Comparison of ENCODE assay signal across 8 cellular contexts in genomic region chr19:17779281-17779930, GRCh38. TPM values are rescaled to one million over a fixed set of nuclear protein-coding genes. Genes with fewer than 3 reads are reported as not detected.
DNase-seq lines count a peak whose midpoint lies in the region.

No MANE protein-coding gene starts in this region.

- H3K4me1 ChIP-seq in BLaER1 treated with 17β-estradiol and CSF1 and Interleukin-3, amounts not matched to agents 10 nM and 100 nM = peaks cover 20 to 34% (median 27%) of the 10 kb centered on the region in 10 experiments
- peaks cover 3% of the 10 kb centered on the region for H3K4me1 ChIP-seq in mesendoderm (ENCODE audit: control insufficient read depth, low read depth, low read length)

- no peak overlapping the region for H4K8ac ChIP-seq in mesendoderm (ENCODE audit: low read depth, low read length)

- H3K4me2 ChIP-seq in BLaER1 treated with 17β-estradiol and CSF1 and Interleukin-3, amounts not matched to agents 10 nM and 100 nM = peak overlapping the region in 10 of 11 experiments; percentile 11 to 66 (median 44); a peak in 14 of 22 replicates
- H3K4me2 ChIP-seq in mesendoderm (ENCODE audit: low read length) = peak overlapping the region; percentile 42

- no peaks in the 10 kb centered on the region for H3K79me1 ChIP-seq in mesendoderm (ENCODE audit: low read length)

- H3K4me3 Mint-ChIP-seq in dendritic cell treated with granulocyte-macrophage colony-stimulating factor and Interleukin-4, amounts not matched to agents 40 ng/mL and 50 ng/mL, for 4 days = peak overlapping the region; percentile 73

- no peak overlapping the region for H2BK15ac ChIP-seq in mesendoderm (replicated peaks; ENCODE audit: low read depth)

- no peaks in the 10 kb centered on the region for H3K27me3 ChIP-seq in BLaER1 treated with 17β-estradiol and CSF1 and Interleukin-3, amounts not matched to agents 10 nM and 100 nM
- no peaks in the 10 kb centered on the region for H3K27me3 ChIP-seq in mesendoderm (ENCODE audit: insufficient read depth, low read length, poor library complexity)

- H2AK5ac ChIP-seq in mesendoderm (ENCODE audit: low read length) = no peak overlapping the region

- peaks cover 89% of the 10 kb centered on the region for H3K36me3 Mint-ChIP-seq in dendritic cell treated with granulocyte-macrophage colony-stimulating factor and Interleukin-4, amounts not matched to agents 40 ng/mL and 50 ng/mL, for 4 days (ENCODE audit: low read depth)

- intact Hi-C loops in dendritic cell treated with granulocyte-macrophage colony-stimulating factor and Interleukin-4, amounts not matched to agents 40 ng/mL and 50 ng/mL, for 4 days (cut with micrococcal nuclease) = loop anchor here (5.0 kb wide), 1 partner anchor 78 kb away; the partner anchor contains the start of gene RPL18A

- no peak overlapping the region for H4K5ac ChIP-seq in mesendoderm (ENCODE audit: low read length)

- H3K36me3 ChIP-seq in BLaER1 treated with 17β-estradiol and CSF1 and Interleukin-3, amounts not matched to agents 10 nM and 100 nM = peaks cover 39 to 77% (median 62%) of the 10 kb centered on the region in 11 experiments
- no peaks in the 10 kb centered on the region for H3K36me3 ChIP-seq in mesendoderm (ENCODE audit: control insufficient read depth, insufficient read depth, low read length)

- H3K18ac ChIP-seq in mesendoderm (ENCODE audit: low read length) = no peak overlapping the region

- H3K9me3 ChIP-seq in BLaER1 treated with 17β-estradiol and CSF1 and Interleukin-3, amounts not matched to agents 10 nM and 100 nM (replicated peaks in 1 of 11) = 0 out of 22 replicates have a peak, but pooled peaks cover 0 to 7% (median 0%) of the 10 kb centered on the region in 11 experiments

- DNase-seq in NCI-H146 (lab: John Stamatoyannopoulos, UW) = peak; percentile 66
- peak; percentile 95 for DNase-seq in mesendoderm
- no peak for DNase-seq in A172 (ENCODE audit: low spot score)
- no peak for DNase-seq in NOMO-1 (lab: John Stamatoyannopoulos, UW; ENCODE audit: unreplicated experiment in 2 of 2)
- no peak for DNase-seq in NCI-H2171 treated with DMSO at 0.1 percent for 48 hours (lab: John Stamatoyannopoulos, UW)
- no peak for DNase-seq in NCI-H1694 (lab: John Stamatoyannopoulos, UW)

- peak overlapping the region in 6 of 11 experiments; percentile 3 to 32 (median 19); a peak in 4 of 22 replicates for H3K27ac ChIP-seq in BLaER1 treated with 17β-estradiol and CSF1 and Interleukin-3, amounts not matched to agents 10 nM and 100 nM
- no peak overlapping the region for H3K27ac ChIP-seq in mesendoderm (ENCODE audit: low read depth, low read length)

- H3K4me3 ChIP-seq in BLaER1 treated with 17β-estradiol and CSF1 and Interleukin-3, amounts not matched to agents 10 nM and 100 nM = no peak overlapping the region
- no peak overlapping the region for H3K4me3 ChIP-seq in mesendoderm (ENCODE audit: low read length)

- no peak overlapping the region for H2BK120ac ChIP-seq in mesendoderm (ENCODE audit: low read depth, low read length)

- H2BK5ac ChIP-seq in mesendoderm (ENCODE audit: low read length) = no peak overlapping the region

- H3K4me1 Mint-ChIP-seq in dendritic cell treated with granulocyte-macrophage colony-stimulating factor and Interleukin-4, amounts not matched to agents 40 ng/mL and 50 ng/mL, for 4 days (ENCODE audit: low read depth) = peaks cover 63% of the 10 kb centered on the region

- H3K9ac ChIP-seq in BLaER1 treated with 17β-estradiol and CSF1 and Interleukin-3, amounts not matched to agents 10 nM and 100 nM = no peak overlapping the region; a peak in 1 of 22 replicates
- H3K9ac ChIP-seq in mesendoderm (ENCODE audit: low read length) = peak overlapping the region; percentile 68

- no peak overlapping the region for H3K23ac ChIP-seq in mesendoderm (ENCODE audit: low read length)

- H3K79me2 ChIP-seq in mesendoderm (ENCODE audit: control insufficient read depth, insufficient read depth, low read length) = no peaks in the 10 kb centered on the region

- no peaks in the 10 kb centered on the region for H3K27me3 Mint-ChIP-seq in dendritic cell treated with granulocyte-macrophage colony-stimulating factor and Interleukin-4, amounts not matched to agents 40 ng/mL and 50 ng/mL, for 4 days

- peaks cover 0 to 49% (median 9%) of the 10 kb centered on the region in 11 experiments; a peak in 13 of 22 replicates for H4K20me1 ChIP-seq in BLaER1 treated with 17β-estradiol and CSF1 and Interleukin-3, amounts not matched to agents 10 nM and 100 nM

- H3K56ac ChIP-seq in mesendoderm (ENCODE audit: low read length) = peak overlapping the region; percentile 71

- no CpG with 5 or more reads among the region's 16 CpGs for WGBS in mesendoderm (ENCODE audit: extremely low coverage, insufficient coverage, low lambda C conversion rate)

- no peaks in the 10 kb centered on the region for H3K9me3 Mint-ChIP-seq in dendritic cell treated with granulocyte-macrophage colony-stimulating factor and Interleukin-4, amounts not matched to agents 40 ng/mL and 50 ng/mL, for 4 days

- no peak overlapping the region for H3K4ac ChIP-seq in mesendoderm (ENCODE audit: low read depth, low read length)

- peak overlapping the region; percentile 76 for H3K27ac Mint-ChIP-seq in dendritic cell treated with granulocyte-macrophage colony-stimulating factor and Interleukin-4, amounts not matched to agents 40 ng/mL and 50 ng/mL, for 4 days

RNA-seq across cellular contexts. Expression of gene B3GNT3, which starts 15.5 kb away (rescaled TPM):
- 0.29 TPM for polyA plus RNA-seq in mesendoderm (2013, experiment 1 of 2)
- polyA plus RNA-seq in mesendoderm (2013, experiment 2 of 2) = 0.24 TPM
- total RNA-seq in A172 (2014; rRNA removed; shearing (Covaris generic)) = not detected in 2 replicates

RNA-seq across cellular contexts. Expression of gene FCHO1, which starts 28.1 kb away (rescaled TPM):
- polyA plus RNA-seq in mesendoderm (2013, experiment 1 of 2) = 11.5 TPM
- 11.3 TPM for polyA plus RNA-seq in mesendoderm (2013, experiment 2 of 2)
- 0.67 and 2.1 TPM in 2 replicates for total RNA-seq in A172 (2014; rRNA removed; shearing (Covaris generic))

RNA-seq across cellular contexts. Expression of gene INSL3, which starts 41.9 kb away (rescaled TPM):
- polyA plus RNA-seq in mesendoderm (2013, experiment 1 of 2) = 0.14 TPM
- 0.28 TPM for polyA plus RNA-seq in mesendoderm (2013, experiment 2 of 2)
- total RNA-seq in A172 (2014; rRNA removed; shearing (Covaris generic)) = not detected in 2 replicates

Comparison
In these comparisons a context has a peak if more than half of its experiments do, and no peak if none do; other contexts are left out.
1. DNase-seq: peak in NCI-H146 (single experiment) and mesendoderm (single experiment); none in A172 (single experiment), NOMO-1 (0 of 2), NCI-H2171 treated with DMSO at 0.1 percent for 48 hours (single experiment) and NCI-H1694 (single experiment).